25 cellular contexts compared by ENCODE assay signal in genomic region chr4:159983080-159983479, GRCh38.
DNase-seq lines count a peak whose midpoint lies in the region; ATAC-seq, FAIRE-seq and TF ChIP-seq lines count a peak whose summit lies in the region.
"Had no signal": no experiment of that assay in that cellular context is flagged by ENCODE, and none has a peak within 500 bp of the region (broad histone marks: within the 10 kb centered on the region; RNA-seq: fewer than 3 reads in every experiment).

No MANE protein-coding gene starts in this region.

- no peaks in the 10 kb centered on the region for H3K36me3 ChIP-seq in mammary epithelial cell (ENCODE audit: insufficient read depth, low read length)
- H3K36me3 ChIP-seq in astrocyte (ENCODE audit: insufficient read depth, low read length): no peaks in the 10 kb centered on the region
- no peaks in the 10 kb centered on the region for H3K36me3 ChIP-seq in H7 (replicated peaks; ENCODE audit: control insufficient read depth, insufficient read depth, low read length)
- H3K36me3 ChIP-seq: BE2C had no signal

- POLR2A ChIA-PET in MCF 10A (lab: Yijun Ruan, JAX): interaction anchor here (0.8 kb wide), 1 partner anchor 218 kb away, joined by 6 read pairs; no protein-coding TSS in a partner anchor

- H3K27ac Mint-ChIP-seq in MCF 10A (ENCODE audit: low read depth, unreplicated experiment): no peak overlapping the region
- no peak overlapping the region for H3K27ac Mint-ChIP-seq in astrocyte (ENCODE audit: unreplicated experiment)
- H3K27ac Mint-ChIP-seq: CD14-positive monocyte; CD8-positive, alpha-beta memory T cell had no signal

- H3K4me1 ChIP-seq in mammary epithelial cell (ENCODE audit: insufficient read depth, low read length) (no peaks in the 10 kb centered on the region), astrocyte (ENCODE audit: insufficient read depth, low read length) (no peaks in the 10 kb centered on the region), foreskin keratinocyte (no peaks in the 10 kb centered on the region)
- H3K4me1 ChIP-seq: BE2C had no signal

- no peaks in the 10 kb centered on the region for H3K36me3 Mint-ChIP-seq in MCF 10A (ENCODE audit: insufficient read depth, unreplicated experiment)
- H3K36me3 Mint-ChIP-seq in astrocyte (ENCODE audit: low read depth, unreplicated experiment): no peaks in the 10 kb centered on the region
- H3K36me3 Mint-ChIP-seq: CD14-positive monocyte; CD8-positive, alpha-beta memory T cell had no signal

- no peak overlapping the region for H3K4me2 ChIP-seq in mammary epithelial cell (ENCODE audit: insufficient read depth, low read depth, low read length)
- no peak overlapping the region for H3K4me2 ChIP-seq in astrocyte (ENCODE audit: low read length)
- H3K4me2 ChIP-seq: PC-9 had no signal

- H3K4me1 Mint-ChIP-seq in MCF 10A (ENCODE audit: insufficient read depth, unreplicated experiment) (no peaks in the 10 kb centered on the region), astrocyte (ENCODE audit: low read depth, unreplicated experiment) (no peaks in the 10 kb centered on the region)
- H3K4me1 Mint-ChIP-seq: CD14-positive monocyte; CD8-positive, alpha-beta memory T cell had no signal

- H3K27me3 ChIP-seq in mammary epithelial cell (ENCODE audit: insufficient read depth, low read length) (no peaks in the 10 kb centered on the region), astrocyte (ENCODE audit: insufficient read depth, low read length) (no peaks in the 10 kb centered on the region), foreskin keratinocyte (no peaks in the 10 kb centered on the region), H7 (ENCODE audit: control insufficient read depth, insufficient read depth, low read length) (no peaks in the 10 kb centered on the region)
- H3K27me3 ChIP-seq: BE2C had no signal

- H3K9me3 Mint-ChIP-seq in MCF 10A (ENCODE audit: unreplicated experiment) (no peaks in the 10 kb centered on the region), astrocyte (ENCODE audit: unreplicated experiment) (no peaks in the 10 kb centered on the region)

- DNase-seq in mammary epithelial cell: peak; percentile 11
- DNase-seq in MCF 10A (ENCODE audit: unreplicated experiment): no peak
- peak; percentile 1 for DNase-seq in astrocyte (ENCODE audit: low read depth)
- DNase-seq in foreskin keratinocyte: peak; percentile 10 to 24
- DNase-seq in H7: no peak
- DNase-seq: BE2C; CD8-positive, alpha-beta memory T cell; DMS79 treated with DMSO at 0.1 percent for 48 hours; KBM-7; NCI-H1048; NCI-H1417; NCI-H1694; NCI-H2029 treated with DMSO at 0.1 percent for 48 hours; NCI-H446 treated with DMSO at 0.1 percent for 48 hours; NCI-H526; NCI-H82; NK-92 treated with Interleukin-12 subunit alpha and Interleukin-12 subunit beta, amount 100 ng/mL, for 24 hours; PC-9; Right ventricle myocardium superior had no signal

- H3K4me3 Mint-ChIP-seq in MCF 10A (ENCODE audit: unreplicated experiment): no peak overlapping the region
- no peak overlapping the region for H3K4me3 Mint-ChIP-seq in astrocyte (ENCODE audit: unreplicated experiment)
- H3K4me3 Mint-ChIP-seq: CD14-positive monocyte; CD8-positive, alpha-beta memory T cell had no signal

- no peak overlapping the region for H3K27ac ChIP-seq in mammary epithelial cell (ENCODE audit: insufficient read depth, low read depth, low read length)
- no peak overlapping the region for H3K27ac ChIP-seq in astrocyte (ENCODE audit: low read depth, low read length)
- no peak overlapping the region for H3K27ac ChIP-seq in foreskin keratinocyte
- H3K27ac ChIP-seq: 22Rv1, PC-9 had no signal

- dilution Hi-C loops in mammary epithelial cell (cut with HindIII; ENCODE audit: low sequenced_read_pairs): no loop called here

- H3K79me2 ChIP-seq in mammary epithelial cell (ENCODE audit: insufficient read depth, low read length) (no peaks in the 10 kb centered on the region), astrocyte (ENCODE audit: insufficient read depth, low read length) (no peaks in the 10 kb centered on the region)

- in situ Hi-C loops in mammary epithelial cell (cut with MboI; ENCODE audit: low sequenced_read_pairs in 2 of 2): no loop called here

- BruUV-seq in mammary epithelial cell (replicated peaks; lab: Mats Ljungman, UMichigan) (no TSS peak), MCF 10A (replicated peaks; lab: Mats Ljungman, UMichigan) (no TSS peak)

- no peaks in the 10 kb centered on the region for H3K27me3 Mint-ChIP-seq in MCF 10A (ENCODE audit: insufficient read depth, unreplicated experiment)
- H3K27me3 Mint-ChIP-seq in astrocyte (ENCODE audit: low read depth, unreplicated experiment): no peaks in the 10 kb centered on the region
- H3K27me3 Mint-ChIP-seq: CD8-positive, alpha-beta memory T cell had no signal

- no peak for TF ChIP-seq CTCF in mammary epithelial cell (conservative IDR thresholded peaks at IDR 0.05 in 1 of 2, IDR thresholded peaks at IDR 0.05 in 1 of 2; ENCODE audit: extremely low read depth in 1 of 2, insufficient read depth in 1 of 2, low read depth in 1 of 2, low read length in 2 of 2)
- no peak for TF ChIP-seq CTCF in MCF 10A (IDR thresholded peaks at IDR 0.05; ENCODE audit: unreplicated experiment)
- TF ChIP-seq CTCF in astrocyte (IDR thresholded peaks at IDR 0.05; ENCODE audit: insufficient read depth, low read depth, low read length): no peak
- TF ChIP-seq CTCF in foreskin keratinocyte (conservative IDR thresholded peaks at IDR 0.05): no peak

- intact Hi-C loops in mammary epithelial cell (cut with micrococcal nuclease) (no loop called here), MCF 10A (cut with micrococcal nuclease) (no loop called here)

- no peaks in the 10 kb centered on the region for H3K9me3 ChIP-seq in mammary epithelial cell (replicated peaks; ENCODE audit: insufficient read depth, low read length)
- H3K9me3 ChIP-seq in astrocyte (ENCODE audit: insufficient read depth, low read depth, low read length): no peaks in the 10 kb centered on the region
- H3K9me3 ChIP-seq: BE2C had no signal

- H2AFZ ChIP-seq in mammary epithelial cell (ENCODE audit: low read depth, low read length) (no peak overlapping the region), astrocyte (ENCODE audit: low read depth, low read length) (no peak overlapping the region)
- H2AFZ ChIP-seq: PC-9 had no signal

- ATAC-seq in foreskin keratinocyte (peak; percentile 35), HG02623 (IDR thresholded peaks at IDR 0.05; ENCODE audit: unreplicated experiment) (no peak), GM18511 (IDR thresholded peaks at IDR 0.05; ENCODE audit: unreplicated experiment) (no peak)

- H3K4me3 ChIP-seq in mammary epithelial cell (replicated peaks in 1 of 3; ENCODE audit: insufficient read depth in 1 of 3, low read depth in 2 of 3, low read length in 3 of 3): no peak overlapping the region
- H3K4me3 ChIP-seq in astrocyte (ENCODE audit: insufficient read depth, low read depth, low read length): no peak overlapping the region
- H3K4me3 ChIP-seq in H7 (ENCODE audit: insufficient read depth, low read depth, low read length): no peak overlapping the region
- H3K4me3 ChIP-seq: PC-9 had no signal

- no peak for FAIRE-seq in astrocyte (lab: Jason Lieb, UNC)
- FAIRE-seq: GM18507, H1 had no signal

- H3K9ac ChIP-seq in mammary epithelial cell (ENCODE audit: insufficient read depth, low read length) (no peak overlapping the region), astrocyte (ENCODE audit: low read length) (no peak overlapping the region)

- H4K20me1 ChIP-seq in mammary epithelial cell (ENCODE audit: insufficient read depth, low read length): no peaks in the 10 kb centered on the region
- H4K20me1 ChIP-seq in astrocyte (ENCODE audit: insufficient read depth, low read length): no peaks in the 10 kb centered on the region

- CTCF ChIA-PET in mammary epithelial cell (lab: Charles Lee; ENCODE audit: low non-redundant PET): no interaction called here
- CTCF ChIA-PET in MCF 10A (lab: Yijun Ruan, JAX): interaction anchor here (0.6 kb wide), 1 partner anchor 16 kb away, joined by 3 read pairs; no protein-coding TSS in a partner anchor

Comparison
In these comparisons a context has a peak if more than half of its experiments do, and no peak if none do; other contexts are left out.
1. DNase-seq: peak in mammary epithelial cell (single experiment), astrocyte (single experiment) and foreskin keratinocyte (2 of 2); none in MCF 10A (single experiment) and H7 (single experiment).